In the genomic region with DNA sequence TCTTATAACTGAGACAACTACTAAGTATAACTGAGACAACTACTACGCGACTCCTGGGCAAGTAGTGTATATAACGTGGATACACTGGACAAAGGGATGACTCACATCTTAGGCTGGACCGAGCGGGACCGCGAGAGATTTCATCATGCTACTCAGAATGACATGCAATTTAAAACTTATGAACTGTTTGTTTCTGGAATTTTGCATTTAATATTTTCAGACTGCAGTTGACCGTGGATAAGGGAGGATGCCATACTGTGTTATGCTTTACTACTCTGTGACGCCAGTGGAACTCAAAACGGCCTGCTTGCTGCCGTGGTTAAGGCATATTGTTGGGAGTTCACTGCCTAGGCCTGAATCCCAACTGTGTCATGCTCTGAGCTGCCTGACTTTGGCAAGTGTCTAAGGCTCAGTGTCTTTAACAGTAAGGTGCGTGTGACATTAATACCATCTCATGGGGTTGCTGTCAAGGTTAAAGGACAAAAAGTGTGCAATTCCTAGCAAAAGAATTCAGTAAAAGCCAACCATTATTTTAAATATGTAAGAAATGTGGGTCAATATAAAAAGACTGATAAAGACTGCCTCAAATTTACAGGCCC, we compare ENCODE assay signal across 1 cellular context.
TF ChIP-seq lines count a peak whose summit lies in the region.

No MANE protein-coding gene starts in this region.

TF ChIP-seq in K562, 482 proteins besides CTCF, POLR2A, EP300 and RAD21 (continued from another document):
- TF ChIP-seq C11orf30 (IDR thresholded peaks at IDR 0.05; ENCODE audit: low read depth) (peak; percentile 64; the same call in 1 of the 2 replicates), ZNF232 (CRISPR knock-in tag; IDR thresholded peaks at IDR 0.05) (no peak), JUND (IDR thresholded peaks at IDR 0.05; ENCODE audit: borderline replicate concordance, low read depth, low read length) (peak; percentile 91), JUND (tag; IDR thresholded peaks at IDR 0.05; ENCODE audit: borderline replicate concordance, low read depth, low read length) (peak; percentile 88; the same call in 2 of the 3 replicates), BHLHE40 (IDR thresholded peaks at IDR 0.05; ENCODE audit: low read length) (no peak), SOX6 (IDR thresholded peaks at IDR 0.05) (peak; percentile 64; the same call in 1 of the 2 replicates), CXXC5 (CRISPR knock-in tag; IDR thresholded peaks at IDR 0.05) (peak; percentile 55), NR2C2 (CRISPR knock-in tag; IDR thresholded peaks at IDR 0.05) (no peak), NR2C2 (tag; IDR thresholded peaks at IDR 0.05) (peak; percentile 48; the same call in 1 of the 2 replicates), SMARCA4 (IDR thresholded peaks at IDR 0.05) (peak; percentile 62; the same call in 1 of the 2 replicates), MTF1 (CRISPR knock-in tag; IDR thresholded peaks at IDR 0.05; ENCODE audit: borderline replicate concordance) (no peak), ATF7 (IDR thresholded peaks at IDR 0.05) (peak; percentile 76; the same call in 1 of the 2 replicates), DDX20 (tag; IDR thresholded peaks at IDR 0.05; ENCODE audit: low read depth) (no peak), FOSL1 (tag; conservative IDR thresholded peaks at IDR 0.05) (peak; percentile 96), CTBP1 (IDR thresholded peaks at IDR 0.05; ENCODE audit: borderline replicate concordance) (peak; percentile 23; the same call in 1 of the 2 replicates), CREB1 (IDR thresholded peaks at IDR 0.05) (no peak), CREB1 (CRISPR knock-in tag; IDR thresholded peaks at IDR 0.05) (no peak), CBX3 (IDR thresholded peaks at IDR 0.05; ENCODE audit: borderline replicate concordance in 1 of 2, low read length in 2 of 2) (no peak), NUFIP1 (IDR thresholded peaks at IDR 0.05; ENCODE audit: partially characterized antibody) (no peak), CCNT2 (IDR thresholded peaks at IDR 0.05; ENCODE audit: borderline replicate concordance, extremely low read depth, insufficient read length, low read depth, low read length) (no peak), PHF20 (IDR thresholded peaks at IDR 0.05; ENCODE audit: partially characterized antibody) (no peak), HNRNPH1 (optimal IDR thresholded peaks at IDR 0.05; ENCODE audit: low read depth, low read length) (no peak)
- TF ChIP-seq, protein P1, sequence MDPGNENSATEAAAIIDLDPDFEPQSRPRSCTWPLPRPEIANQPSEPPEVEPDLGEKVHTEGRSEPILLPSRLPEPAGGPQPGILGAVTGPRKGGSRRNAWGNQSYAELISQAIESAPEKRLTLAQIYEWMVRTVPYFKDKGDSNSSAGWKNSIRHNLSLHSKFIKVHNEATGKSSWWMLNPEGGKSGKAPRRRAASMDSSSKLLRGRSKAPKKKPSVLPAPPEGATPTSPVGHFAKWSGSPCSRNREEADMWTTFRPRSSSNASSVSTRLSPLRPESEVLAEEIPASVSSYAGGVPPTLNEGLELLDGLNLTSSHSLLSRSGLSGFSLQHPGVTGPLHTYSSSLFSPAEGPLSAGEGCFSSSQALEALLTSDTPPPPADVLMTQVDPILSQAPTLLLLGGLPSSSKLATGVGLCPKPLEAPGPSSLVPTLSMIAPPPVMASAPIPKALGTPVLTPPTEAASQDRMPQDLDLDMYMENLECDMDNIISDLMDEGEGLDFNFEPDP (CRISPR knock-in tag; IDR thresholded peaks at IDR 0.05) = no peak
- TF ChIP-seq, protein P2, sequence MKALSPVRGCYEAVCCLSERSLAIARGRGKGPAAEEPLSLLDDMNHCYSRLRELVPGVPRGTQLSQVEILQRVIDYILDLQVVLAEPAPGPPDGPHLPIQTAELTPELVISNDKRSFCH (CRISPR knock-in tag; IDR thresholded peaks at IDR 0.05) = no peak
- TF ChIP-seq, protein P2 (tag; IDR thresholded peaks at IDR 0.05) = no peak
- TF ChIP-seq, protein P3, sequence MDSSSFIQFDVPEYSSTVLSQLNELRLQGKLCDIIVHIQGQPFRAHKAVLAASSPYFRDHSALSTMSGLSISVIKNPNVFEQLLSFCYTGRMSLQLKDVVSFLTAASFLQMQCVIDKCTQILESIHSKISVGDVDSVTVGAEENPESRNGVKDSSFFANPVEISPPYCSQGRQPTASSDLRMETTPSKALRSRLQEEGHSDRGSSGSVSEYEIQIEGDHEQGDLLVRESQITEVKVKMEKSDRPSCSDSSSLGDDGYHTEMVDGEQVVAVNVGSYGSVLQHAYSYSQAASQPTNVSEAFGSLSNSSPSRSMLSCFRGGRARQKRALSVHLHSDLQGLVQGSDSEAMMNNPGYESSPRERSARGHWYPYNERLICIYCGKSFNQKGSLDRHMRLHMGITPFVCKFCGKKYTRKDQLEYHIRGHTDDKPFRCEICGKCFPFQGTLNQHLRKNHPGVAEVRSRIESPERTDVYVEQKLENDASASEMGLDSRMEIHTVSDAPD (CRISPR knock-in tag; IDR thresholded peaks at IDR 0.05) = peak; percentile 24; the same call in 1 of the 2 replicates
